Comparison of ENCODE assay signal across 9 cellular contexts in genomic region chr19:15869109-15869555, GRCh38. TPM values are rescaled to one million over a fixed set of nuclear protein-coding genes. Genes with fewer than 3 reads are reported as not detected.
DNase-seq lines count a peak whose midpoint lies in the region; FAIRE-seq and TF ChIP-seq lines count a peak whose summit lies in the region.
"Had no signal": no experiment of that assay in that cellular context is flagged by ENCODE, and none has a peak within 500 bp of the region (broad histone marks: within the 10 kb centered on the region; RNA-seq: fewer than 3 reads in every experiment).

No MANE protein-coding gene starts in this region.

- H3K4me3 Mint-ChIP-seq in astrocyte (ENCODE audit: unreplicated experiment) (no peak overlapping the region), immature natural killer cell (no peak overlapping the region), mesothelial cell of epicardium (no peak overlapping the region)

- H3K9me3 ChIP-seq in SJCRH30 (replicated peaks) (no peaks in the 10 kb centered on the region), astrocyte (ENCODE audit: insufficient read depth, low read depth, low read length) (no peaks in the 10 kb centered on the region)

- no peaks in the 10 kb centered on the region for H3K36me3 Mint-ChIP-seq in astrocyte (ENCODE audit: low read depth, unreplicated experiment)
- H3K36me3 Mint-ChIP-seq in immature natural killer cell: no peaks in the 10 kb centered on the region
- H3K36me3 Mint-ChIP-seq in mesothelial cell of epicardium: peaks cover 6% of the 10 kb centered on the region

- H3K27ac Mint-ChIP-seq in astrocyte (ENCODE audit: unreplicated experiment) (no peak overlapping the region), immature natural killer cell (no peak overlapping the region), mesothelial cell of epicardium (no peak overlapping the region)

- H3K9me3 Mint-ChIP-seq in astrocyte (ENCODE audit: unreplicated experiment) (peaks cover 15% of the 10 kb centered on the region), immature natural killer cell (no peaks in the 10 kb centered on the region), mesothelial cell of epicardium (peaks cover 48% of the 10 kb centered on the region)

- no peak for FAIRE-seq in astrocyte (lab: Jason Lieb, UNC)

- H3K4me2 ChIP-seq in astrocyte (ENCODE audit: low read length): no peak overlapping the region

- no peaks in the 10 kb centered on the region for H3K4me1 Mint-ChIP-seq in astrocyte (ENCODE audit: low read depth, unreplicated experiment)
- peaks cover 0 to 7% of the 10 kb centered on the region in 2 donors for H3K4me1 Mint-ChIP-seq in immature natural killer cell
- H3K4me1 Mint-ChIP-seq in mesothelial cell of epicardium: no peaks in the 10 kb centered on the region

- peak; percentile 5 for DNase-seq in COR-L47 (lab: John Stamatoyannopoulos, UW)
- DNase-seq in HPDE6-E6E7 (ENCODE audit: extremely low spot score): peak; percentile 91
- DNase-seq in SJCRH30: peak; percentile 29 to 69
- no peak for DNase-seq in astrocyte (ENCODE audit: low read depth)
- peak; percentile 28 to 44 (median 36) for DNase-seq in immature natural killer cell
- peak; percentile 55 for DNase-seq in stimulated activated CD8-positive, alpha-beta memory T cell treated with anti-CD3 and anti-CD28 coated beads, Interleukin-4, amount 100 ng/mL, for 48 hours
- no peak for DNase-seq in mesothelial cell of epicardium (ENCODE audit: low spot score in 2 of 2, unreplicated experiment in 2 of 2)
- DNase-seq in NCI-H146 (lab: John Stamatoyannopoulos, UW): no peak

- H3K27ac ChIP-seq in SJCRH30 (no peak overlapping the region), astrocyte (ENCODE audit: low read depth, low read length) (no peak overlapping the region)

- H3K36me3 ChIP-seq in SJCRH30: no peaks in the 10 kb centered on the region
- no peaks in the 10 kb centered on the region for H3K36me3 ChIP-seq in astrocyte (ENCODE audit: insufficient read depth, low read length)

- H3K4me1 ChIP-seq in SJCRH30 (no peaks in the 10 kb centered on the region), astrocyte (ENCODE audit: insufficient read depth, low read length) (no peaks in the 10 kb centered on the region)

- no peak overlapping the region for H3K9ac ChIP-seq in astrocyte (ENCODE audit: low read length)

- H3K79me2 ChIP-seq in astrocyte (ENCODE audit: insufficient read depth, low read length): no peaks in the 10 kb centered on the region

- H2AFZ ChIP-seq in astrocyte (ENCODE audit: low read depth, low read length): no peak overlapping the region

- H3K4me3 ChIP-seq in SJCRH30 (no peak overlapping the region), astrocyte (ENCODE audit: insufficient read depth, low read depth, low read length) (no peak overlapping the region)

- H4K20me1 ChIP-seq in astrocyte (ENCODE audit: insufficient read depth, low read length): no peaks in the 10 kb centered on the region

- TF ChIP-seq CTCF in astrocyte (IDR thresholded peaks at IDR 0.05; ENCODE audit: insufficient read depth, low read depth, low read length) (peak; percentile 28), mesothelial cell of epicardium (IDR thresholded peaks at IDR 0.05; ENCODE audit: unreplicated experiment) (no peak)

- H3K27me3 ChIP-seq in SJCRH30 (no peaks in the 10 kb centered on the region), astrocyte (ENCODE audit: insufficient read depth, low read length) (no peaks in the 10 kb centered on the region)

- H3K27me3 Mint-ChIP-seq in astrocyte (ENCODE audit: low read depth, unreplicated experiment) (no peaks in the 10 kb centered on the region), immature natural killer cell (ENCODE audit: low read depth in 3 of 3) (peaks cover 2 to 8% (median 4%) of the 10 kb centered on the region in 3 donors), mesothelial cell of epicardium (ENCODE audit: low read depth) (no peaks in the 10 kb centered on the region)

RNA-seq across cellular contexts. Expression of gene CYP4F2, which starts 28.7 kb away (rescaled TPM):
- total RNA-seq in SJCRH30 (2014; rRNA removed; shearing (Covaris generic)): not detected in 2 replicates
- total RNA-seq in astrocyte (not detected in 2 replicates), mesothelial cell of epicardium (not detected in 3 replicates)
- polyA plus RNA-seq in immature natural killer cell: not detected
- total RNA-seq: skeletal muscle tissue had no signal

RNA-seq across cellular contexts. Expression of gene OR10H1, which starts 53.7 kb away (rescaled TPM):
- not detected in 2 replicates for total RNA-seq in SJCRH30 (2014; rRNA removed; shearing (Covaris generic))
- not detected in 2 replicates for total RNA-seq in astrocyte
- not detected for polyA plus RNA-seq in immature natural killer cell
- 0.04 TPM in 1 of 3 replicates, not detected in the others for total RNA-seq in mesothelial cell of epicardium
- total RNA-seq: skeletal muscle tissue had no signal

Comparison
In these comparisons a context has a peak if more than half of its experiments do, and no peak if none do; other contexts are left out.
1. DNase-seq: peak in COR-L47 (single experiment), HPDE6-E6E7 (single experiment), SJCRH30 (2 of 2), immature natural killer cell (3 of 3) and stimulated activated CD8-positive, alpha-beta memory T cell treated with anti-CD3 and anti-CD28 coated beads, Interleukin-4, amount 100 ng/mL, for 48 hours (single experiment); none in astrocyte (single experiment), mesothelial cell of epicardium (0 of 2) and NCI-H146 (single experiment).